In the genomic region with DNA sequence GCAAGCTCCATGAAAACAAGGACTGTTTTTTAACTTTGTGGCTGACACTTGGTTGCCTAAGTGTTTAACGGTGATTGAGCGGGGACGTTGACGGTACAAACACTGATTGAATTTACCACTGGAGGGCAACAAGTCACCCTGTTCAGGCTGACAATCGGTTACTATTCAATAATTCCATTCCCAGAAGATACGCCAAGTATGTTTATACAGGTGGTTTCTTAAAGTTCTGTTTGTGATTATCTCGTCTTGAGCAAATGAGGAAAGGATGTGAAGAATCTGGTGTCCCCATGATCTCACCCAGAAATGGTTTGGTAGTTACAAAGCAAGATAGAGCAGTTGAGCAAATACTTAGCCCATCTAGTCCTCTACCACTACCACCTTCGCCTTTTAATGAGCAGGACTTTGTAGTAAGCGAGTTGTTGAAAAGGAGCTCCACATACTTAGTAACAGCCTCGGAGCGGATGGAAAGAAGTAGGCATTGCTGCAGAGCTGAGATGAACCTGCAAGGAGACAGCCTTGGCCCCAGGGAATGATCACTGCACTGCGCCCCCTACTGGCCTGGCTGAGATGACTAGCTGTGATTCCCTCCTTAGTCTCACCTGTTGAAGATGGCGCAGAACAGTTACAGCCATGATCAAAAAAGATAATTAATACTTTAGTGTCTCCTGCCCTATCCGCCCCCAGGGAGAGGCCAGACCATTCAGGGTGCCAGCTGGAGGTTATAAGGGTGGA, we compare ENCODE assay signal across 8 cellular contexts. TPM values are rescaled to one million over a fixed set of nuclear protein-coding genes. Genes with fewer than 3 reads are reported as not detected.
DNase-seq lines count a peak whose midpoint lies in the region; ATAC-seq and TF ChIP-seq lines count a peak whose summit lies in the region.

No MANE protein-coding gene starts in this region.

- peak in 1 of 3 donors; percentile 74 for TF ChIP-seq CTCF in lower leg skin (IDR thresholded peaks at IDR 0.05)

- DNase-seq in AG20443 (ENCODE audit: low spot score): peak; percentile 78
- peak; percentile 33 for DNase-seq in NCI-H524 treated with DMSO at 0.1 percent for 48 hours (lab: John Stamatoyannopoulos, UW)
- peak; percentile 92 for DNase-seq in activated CD4-positive, alpha-beta T cell treated with anti-CD3 and anti-CD28 coated beads, Interleukin-2, amount 50 U/mL, for 1 hour
- peak; percentile 30 for DNase-seq in dedifferentiated amniotic fluid mesenchymal stem cell (ENCODE audit: extremely low spot score)
- peak; percentile 71 to 96 for DNase-seq in lower leg skin (ENCODE audit: low spot score in 2 of 2)
- peak; percentile 76 to 87 (median 77) for DNase-seq in stimulated activated CD4-positive, alpha-beta T cell treated with anti-CD3 and anti-CD28 coated beads, TNF-alpha, amount 100 ng/mL, for 24 hours (ENCODE audit: low read depth in 3 of 3)

- no peak for TF ChIP-seq POLR2A in lower leg skin (IDR thresholded peaks at IDR 0.05)

- no peak overlapping the region for H3K4me3 ChIP-seq in lower leg skin (ENCODE audit: low read depth, poor library complexity, severe bottlenecking)

- ATAC-seq in GM19043 (IDR thresholded peaks at IDR 0.05; ENCODE audit: low read depth, unreplicated experiment) (peak; percentile 85), HG03442 (IDR thresholded peaks at IDR 0.05; ENCODE audit: unreplicated experiment) (peak; percentile 64)

- intact Hi-C loops in lower leg skin (cut with DNase I; ENCODE audit: low total_unique reads): loop anchor here (10.0 kb wide), 2 partner anchors 84 to 166 kb away; no protein-coding TSS in a partner anchor

- 7 to 9% methylated on average over 14 of the region's 14 CpGs for WGBS in lower leg skin, 2 donors

RNA-seq across cellular contexts. Expression of gene IFNAR1, which starts 36.3 kb away (rescaled TPM):
- total RNA-seq in lower leg skin: 10 to 100 TPM; 17.0 to 19.4 (median 19.0) TPM

RNA-seq across cellular contexts. Expression of gene IFNGR2, which starts 42.2 kb away (rescaled TPM):
- total RNA-seq in lower leg skin: 10 to 100 TPM; 46.7 to 74.1 (median 60.9) TPM

Comparison
In these comparisons a context has a peak if more than half of its experiments do, and no peak if none do; other contexts are left out.
1. DNase-seq: peak in every context shown above with its lines; median percentile 92 in activated CD4-positive, alpha-beta T cell treated with anti-CD3 and anti-CD28 coated beads, Interleukin-2, amount 50 U/mL, for 1 hour; 84 in lower leg skin; 78 in AG20443; 77 in stimulated activated CD4-positive, alpha-beta T cell treated with anti-CD3 and anti-CD28 coated beads, TNF-alpha, amount 100 ng/mL, for 24 hours; 33 in NCI-H524 treated with DMSO at 0.1 percent for 48 hours; 30 in dedifferentiated amniotic fluid mesenchymal stem cell.